26 cellular contexts compared by ENCODE assay signal in genomic region chr5:95938355-95938754, GRCh38. TPM values are rescaled to one million over a fixed set of nuclear protein-coding genes. Genes with fewer than 3 reads are reported as not detected.
DNase-seq lines count a peak whose midpoint lies in the region; ATAC-seq and TF ChIP-seq lines count a peak whose summit lies in the region.
"Had no signal": no experiment of that assay in that cellular context is flagged by ENCODE, and none has a peak within 500 bp of the region (broad histone marks: within the 10 kb centered on the region; RNA-seq: fewer than 3 reads in every experiment).

No MANE protein-coding gene starts in this region.

- no peak overlapping the region for H3K4me3 Mint-ChIP-seq in GM23338
- H3K4me3 Mint-ChIP-seq in WTC11 = no peak overlapping the region
- H3K4me3 Mint-ChIP-seq: CD4-positive, CD25-positive, alpha-beta regulatory T cell had no signal

- H3K9me2 ChIP-seq in GM23338 (ENCODE audit: insufficient read depth) = no peaks in the 10 kb centered on the region

- CTCF ChIA-PET in WTC11 (lab: Charles Lee) (no interaction called here), GM10248 (lab: Yijun Ruan, JAX) (interaction anchor here (0.9 to 2.1 kb wide), 2 partner anchors 8 to 17 kb away, joined by 3 to 8 read pairs; no protein-coding TSS in a partner anchor)

- ATAC-seq in GM23338 (no peak), WTC11 (no peak), HG03039 (IDR thresholded peaks at IDR 0.05; ENCODE audit: unreplicated experiment) (no peak), HG03342 (IDR thresholded peaks at IDR 0.05; ENCODE audit: unreplicated experiment) (no peak)
- ATAC-seq: PC-3, Right ventricle myocardium inferior, SK-N-SH treated with all-trans-retinoic acid at 6 μM for 48 hours had no signal

- H3K27me3 ChIP-seq in GM23338 (ENCODE audit: insufficient read depth) = no peaks in the 10 kb centered on the region
- H3K27me3 ChIP-seq: BLaER1, SJCRH30 had no signal

- no peaks in the 10 kb centered on the region for H3F3A ChIP-seq in GM23338 (replicated peaks; ENCODE audit: low read depth)

- no peaks in the 10 kb centered on the region for H4K20me1 ChIP-seq in GM23338 (replicated peaks; ENCODE audit: insufficient read depth)
- H4K20me1 ChIP-seq: BLaER1 had no signal

- DNase-seq in GM23338 (ENCODE audit: low spot score) = no peak
- DNase-seq in WTC11 (ENCODE audit: low spot score) = no peak
- DNase-seq in epithelial cell of prostate (ENCODE audit: low read depth, low spot score) = no peak
- no peak for DNase-seq in GM10248 (ENCODE audit: extremely low spot score)
- DNase-seq in NCI-H226 = no peak
- DNase-seq: CD4-positive, CD25-positive, alpha-beta regulatory T cell; DMS53; HCEC 1CT; NCI-H1048; NCI-H1417; NCI-H1694; NCI-H2081; NCI-H2171 treated with DMSO at 0.1 percent for 48 hours; NCI-H524; NCI-H748 treated with DMSO at 0.1 percent for 48 hours; NK-92 treated with Interleukin-12 subunit alpha and Interleukin-12 subunit beta, amount 100 ng/mL, for 24 hours; PC-3; SJCRH30 had no signal

- H3K9me3 Mint-ChIP-seq in GM23338 (no peaks in the 10 kb centered on the region), WTC11 (peaks cover 6% of the 10 kb centered on the region; the same call in 1 of the 2 replicates)
- H3K9me3 Mint-ChIP-seq: CD4-positive, CD25-positive, alpha-beta regulatory T cell had no signal

- H3K36me3 Mint-ChIP-seq in GM23338 (ENCODE audit: low read depth) = no peaks in the 10 kb centered on the region
- H3K36me3 Mint-ChIP-seq in WTC11 = no peaks in the 10 kb centered on the region
- H3K36me3 Mint-ChIP-seq: CD4-positive, CD25-positive, alpha-beta regulatory T cell had no signal

- H3K27ac Mint-ChIP-seq in GM23338 = peak overlapping the region; percentile 87; the same call in 1 of the 2 replicates
- no peak overlapping the region for H3K27ac Mint-ChIP-seq in WTC11
- H3K27ac Mint-ChIP-seq: CD4-positive, CD25-positive, alpha-beta regulatory T cell had no signal

- no peaks in the 10 kb centered on the region; the same call in 1 of the 2 replicates for H3K79me2 ChIP-seq in GM23338 (replicated peaks; ENCODE audit: insufficient read depth)

- POLR2A ChIA-PET in WTC11 (lab: Charles Lee) (no interaction called here), GM10248 (lab: Yijun Ruan, JAX) (no interaction called here)

- no peak for TF ChIP-seq CTCF in 22Rv1 (IDR thresholded peaks at IDR 0.05)
- no peak for TF ChIP-seq CTCF in GM23338 (conservative IDR thresholded peaks at IDR 0.05; ENCODE audit: low read depth in 2 of 2)
- no peak for TF ChIP-seq CTCF in WTC11 (IDR thresholded peaks at IDR 0.05)
- no peak for TF ChIP-seq CTCF in GM10248 (IDR thresholded peaks at IDR 0.05; ENCODE audit: control extremely low read depth, extremely low read depth, low read depth, missing control alignments)

- no peak overlapping the region for H3K4me2 ChIP-seq in GM23338
- H3K4me2 ChIP-seq: BLaER1, KMS-11 had no signal

- H3K27me3 Mint-ChIP-seq in GM23338 (ENCODE audit: insufficient read depth, low read depth, poor library complexity) (no peaks in the 10 kb centered on the region), WTC11 (ENCODE audit: low read depth) (no peaks in the 10 kb centered on the region)
- H3K27me3 Mint-ChIP-seq: CD4-positive, CD25-positive, alpha-beta regulatory T cell had no signal

- H3K27ac ChIP-seq in 22Rv1 (peak overlapping the region; percentile 29; the same call in 1 of the 2 replicates), GM23338 (ENCODE audit: low read depth) (no peak overlapping the region), epithelial cell of prostate (peak overlapping the region; percentile 18)
- H3K27ac ChIP-seq: BLaER1, KMS-11, SJCRH30 had no signal

- peaks cover 24% of the 10 kb centered on the region for H3K4me1 Mint-ChIP-seq in GM23338
- H3K4me1 Mint-ChIP-seq in WTC11 = peaks cover 34% of the 10 kb centered on the region

- no peak overlapping the region for H2AFZ ChIP-seq in GM23338

- no peak overlapping the region for H3K4me3 ChIP-seq in GM23338
- H3K4me3 ChIP-seq: BLaER1, GM12878, SJCRH30 had no signal

- peaks cover 24% of the 10 kb centered on the region for H3K4me1 ChIP-seq in GM23338 (ENCODE audit: insufficient read depth)
- H3K4me1 ChIP-seq: BLaER1, SJCRH30 had no signal

- no peaks in the 10 kb centered on the region for H3K36me3 ChIP-seq in GM23338 (ENCODE audit: insufficient read depth)
- H3K36me3 ChIP-seq: BLaER1, SJCRH30 had no signal

TF ChIP-seq in GM23338, 12 proteins besides CTCF, POLR2A, EP300 and RAD21 (continues in another document):
- TF ChIP-seq EZH2 (IDR thresholded peaks at IDR 0.05; ENCODE audit: low read depth, unreplicated experiment) (no peak), NANOG (IDR thresholded peaks at IDR 0.05; ENCODE audit: borderline replicate concordance) (no peak), POLR2AphosphoS5 (IDR thresholded peaks at IDR 0.05; ENCODE audit: low read depth) (no peak), CREB1 (CRISPR knock-in tag; IDR thresholded peaks at IDR 0.05; ENCODE audit: low read depth) (no peak), STAT1 (IDR thresholded peaks at IDR 0.05; ENCODE audit: unreplicated experiment) (no peak), ZNF114 (CRISPR knock-in tag; IDR thresholded peaks at IDR 0.05) (no peak), REST (IDR thresholded peaks at IDR 0.05; ENCODE audit: unreplicated experiment) (no peak)

TF ChIP-seq in WTC11, 78 proteins besides CTCF, POLR2A, EP300 and RAD21:
- TF ChIP-seq GTF2I (CRISPR knock-in tag; conservative IDR thresholded peaks at IDR 0.05) (no peak), KAT7 (CRISPR knock-in tag; IDR thresholded peaks at IDR 0.05; ENCODE audit: borderline replicate concordance) (no peak), ZNF121 (CRISPR knock-in tag; IDR thresholded peaks at IDR 0.05) (peak; percentile 63; the same call in 1 of the 2 replicates), IRF1 (CRISPR knock-in tag; IDR thresholded peaks at IDR 0.05) (no peak)
TF ChIP-seq in WTC11: peak in this region for 1.

RNA-seq across cellular contexts. Expression of gene ELL2, which starts 23.3 kb away (rescaled TPM):
- total RNA-seq in GM23338 (2014; rRNA removed; shearing (Covaris generic)) = 17.7 and 32.6 TPM in 2 replicates
- polyA plus RNA-seq in GM23338 (2016; fragmentation: Nextera tagmentation; extraction: Ambion mirVana) = 5.8 and 7.4 TPM in 2 replicates
- total RNA-seq in WTC11 (2021) = 20.5 to 24.4 TPM (median 23.9 TPM) in 3 replicates
